In the genomic region with DNA sequence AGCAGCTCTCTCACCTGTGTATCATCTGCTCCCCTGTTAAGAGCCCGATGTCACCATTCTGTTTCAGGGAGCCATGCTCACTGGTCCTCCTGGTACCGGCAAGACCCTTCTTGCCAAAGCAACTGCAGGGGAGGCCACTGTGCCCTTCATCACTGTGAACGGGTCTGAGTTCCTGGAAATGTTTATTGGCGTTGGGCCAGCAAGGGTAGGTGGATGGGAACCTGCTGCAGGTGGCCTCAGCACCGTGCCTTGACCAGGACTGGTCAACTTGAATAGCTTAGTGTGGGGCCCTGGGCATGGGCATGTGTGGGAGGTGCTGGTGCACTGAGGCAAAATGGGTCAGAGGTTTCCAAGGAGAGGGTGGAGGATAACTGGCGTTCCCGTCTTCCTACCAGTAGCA, we compare ENCODE assay signal across 8 cellular contexts.
"Had no signal": no experiment of that assay in that cellular context is flagged by ENCODE, and none has a peak within 500 bp of the region (broad histone marks: within the 10 kb centered on the region; RNA-seq: fewer than 3 reads in every experiment).

No MANE protein-coding gene starts in this region.

- H2AFZ ChIP-seq: GM23248 had no signal

- H3K27ac Mint-ChIP-seq: HFFc6 had no signal

- H3K4me3 ChIP-seq: GM23248, HAP-1 had no signal

- H3K9me3 ChIP-seq: HAP-1 had no signal

- ATAC-seq: HCT116, HepG2 had no signal

- H3K27ac ChIP-seq: GM23248, HL-60 had no signal

- FAIRE-seq: HepG2 had no signal

- H3K9ac ChIP-seq: GM23248 had no signal

- DNase-seq: GM23248, GOT3, H7, HFFc6 had no signal

- H3K4me3 Mint-ChIP-seq: HFFc6 had no signal

- H3K4me1 ChIP-seq: HAP-1 had no signal
